In genomic region chr18:56789004-56789888, GRCh38 we compare ENCODE assay signal across 9 cellular contexts.
A peak's percentile ranks its signal among the peaks of the same experiment; 100 is the strongest.
DNase-seq lines count a peak whose midpoint lies in the region; ATAC-seq, FAIRE-seq and TF ChIP-seq lines count a peak whose summit lies in the region.
"Had no signal": no experiment of that assay in that cellular context is flagged by ENCODE, and none has a peak within 500 bp of the region (broad histone marks: within the 10 kb centered on the region; RNA-seq: fewer than 3 reads in every experiment).

No MANE protein-coding gene starts in this region.

- DNase-seq in D721Med (ENCODE audit: insufficient read length, low spot score) (peak; percentile 36), GM23248 (peak; percentile 41), RWPE2 (ENCODE audit: low spot score) (no peak), foreskin fibroblast (peak in 1 of 2 donors; percentile 14), posterior vena cava (ENCODE audit: low spot score) (no peak)
- DNase-seq in stimulated activated CD4-positive, alpha-beta T cell treated with anti-CD3 and anti-CD28 coated beads, Interleukin-2, amount 100 ng/mL, for 24 hours, result peak; percentile 20 to 26
- DNase-seq: naive B cell had no signal

- no peaks in the 10 kb centered on the region for H3K9me2 ChIP-seq in GM23248 (ENCODE audit: insufficient read depth)

- H3K9me3 ChIP-seq in GM23248 (ENCODE audit: low read depth) (no peaks in the 10 kb centered on the region), RWPE2 (ENCODE audit: severe bottlenecking) (no peaks in the 10 kb centered on the region)

- H3K27me3 ChIP-seq in GM23248 (replicated peaks; ENCODE audit: insufficient read depth) (no peaks in the 10 kb centered on the region), RWPE2 (ENCODE audit: insufficient read depth, poor library complexity, severe bottlenecking) (no peaks in the 10 kb centered on the region)

- H3K27ac ChIP-seq in GM23248, result no peak overlapping the region
- no peak overlapping the region for H3K27ac ChIP-seq in RWPE2 (ENCODE audit: poor library complexity, severe bottlenecking)

- intact Hi-C loops in posterior vena cava (cut with DNase I), result no loop called here

- no peaks in the 10 kb centered on the region for H3K4me1 ChIP-seq in GM23248 (ENCODE audit: insufficient read depth)
- no peaks in the 10 kb centered on the region for H3K4me1 ChIP-seq in RWPE2 (ENCODE audit: insufficient read depth, poor library complexity, severe bottlenecking)

- no peak overlapping the region for H3K9ac ChIP-seq in GM23248

- in situ Hi-C loops in GM23248 (cut with MboI), result no loop called here

- FAIRE-seq in D721Med (lab: Jason Lieb, UNC), result peak; percentile 100

- H3F3A ChIP-seq in GM23248 (ENCODE audit: insufficient read depth), result no peaks in the 10 kb centered on the region

- H2AFZ ChIP-seq in GM23248, result no peak overlapping the region

- no peaks in the 10 kb centered on the region; the same call in 1 of the 2 replicates for H3K36me3 ChIP-seq in GM23248 (ENCODE audit: low read depth)
- no peaks in the 10 kb centered on the region for H3K36me3 ChIP-seq in RWPE2 (ENCODE audit: low read depth)

- no peaks in the 10 kb centered on the region for H4K20me1 ChIP-seq in GM23248 (ENCODE audit: insufficient read depth)

- ATAC-seq in RWPE2 (ENCODE audit: low read depth) (no peak), GM19467 (IDR thresholded peaks at IDR 0.05; ENCODE audit: unreplicated experiment) (no peak), GM19455 (IDR thresholded peaks at IDR 0.05; ENCODE audit: unreplicated experiment) (no peak)

- 96 to 97% methylated on average over 9 of the region's 9 CpGs for WGBS in GM23248 (ENCODE audit: low coverage in 1 of 2, low lambda C conversion rate in 2 of 2, missing lambda C conversion rate in 2 of 2), 2 experiments

- H3K4me3 ChIP-seq in GM23248, result no peak overlapping the region
- H3K4me3 ChIP-seq in RWPE2 (ENCODE audit: severe bottlenecking), result no peak overlapping the region
- H3K4me3 ChIP-seq in foreskin fibroblast (ENCODE audit: low read depth in 1 of 2, low read length in 2 of 2), result no peak overlapping the region

- no peaks in the 10 kb centered on the region for H3K79me2 ChIP-seq in GM23248 (ENCODE audit: insufficient read depth)

- peak; percentile 71 for TF ChIP-seq CTCF in D721Med (IDR thresholded peaks at IDR 0.05; ENCODE audit: insufficient read depth, missing control alignments)
- peak; percentile 66 for TF ChIP-seq CTCF in RWPE2 (IDR thresholded peaks at IDR 0.05; ENCODE audit: poor library complexity, severe bottlenecking)
- TF ChIP-seq CTCF in foreskin fibroblast (IDR thresholded peaks at IDR 0.05; ENCODE audit: low read depth, low read length), result peak; percentile 46

- H3K4me2 ChIP-seq in GM23248 (ENCODE audit: unreplicated experiment), result no peak overlapping the region

Comparison
In these comparisons a context has a peak if more than half of its experiments do, and no peak if none do; other contexts are left out.
1. DNase-seq: peak in D721Med (single experiment), GM23248 (single experiment) and stimulated activated CD4-positive, alpha-beta T cell treated with anti-CD3 and anti-CD28 coated beads, Interleukin-2, amount 100 ng/mL, for 24 hours (2 of 2); none in RWPE2 (single experiment) and posterior vena cava (single experiment).
2. Peak in every context shown above with its lines, with median percentiles within 50 percentile points of each other: CTCF ChIP-seq.